12 cellular contexts compared by ENCODE assay signal in genomic region chr14:78927261-78927660, GRCh38.
DNase-seq lines count a peak whose midpoint lies in the region; ATAC-seq, FAIRE-seq and TF ChIP-seq lines count a peak whose summit lies in the region.
"Had no signal": no experiment of that assay in that cellular context is flagged by ENCODE, and none has a peak within 500 bp of the region (broad histone marks: within the 10 kb centered on the region; RNA-seq: fewer than 3 reads in every experiment).

No MANE protein-coding gene starts in this region.

- H3K4me1 ChIP-seq in IMR-90 (ENCODE audit: control insufficient read depth, insufficient read depth, low read length) (no peaks in the 10 kb centered on the region), H1 (replicated peaks in 1 of 4; ENCODE audit: control insufficient read depth in 3 of 4, insufficient read depth in 4 of 4, low read length in 3 of 4) (no peaks in the 10 kb centered on the region), neural progenitor cell (no peaks in the 10 kb centered on the region)
- H3K4me1 ChIP-seq: Caco-2 had no signal

- dilution Hi-C loops in IMR-90 (cut with HindIII; ENCODE audit: low sequenced_read_pairs, unreplicated experiment), result no loop called here

- TF ChIP-seq CTCF in IMR-90 (conservative IDR thresholded peaks at IDR 0.05; ENCODE audit: low read depth, low read length) (no peak), H1 (IDR thresholded peaks at IDR 0.05; ENCODE audit: control extremely low read depth in 1 of 3, insufficient read depth in 1 of 3, low read depth in 1 of 3, low read length in 3 of 3) (no peak), neural progenitor cell (IDR thresholded peaks at IDR 0.05) (no peak)

- in situ Hi-C loops in IMR-90 (cut with MboI; ENCODE audit: low sequenced_read_pairs), result no loop called here

- no peak overlapping the region for H3K4ac ChIP-seq in IMR-90 (ENCODE audit: low read depth, low read length)
- H3K4ac ChIP-seq in H1 (replicated peaks; ENCODE audit: insufficient read length, low read depth, low read length), result no peak overlapping the region

- no peaks in the 10 kb centered on the region for H3K9me1 ChIP-seq in IMR-90 (ENCODE audit: insufficient read depth, low read length)

- no peak overlapping the region for H3K4me3 Mint-ChIP-seq in neural progenitor cell
- H3K4me3 Mint-ChIP-seq: CD14-positive monocyte; CD8-positive, alpha-beta T cell had no signal

- H3K14ac ChIP-seq in IMR-90 (replicated peaks; ENCODE audit: low read depth, low read length) (no peak overlapping the region), H1 (ENCODE audit: insufficient read length) (no peak overlapping the region)

- no peak overlapping the region for H3K27ac Mint-ChIP-seq in neural progenitor cell
- H3K27ac Mint-ChIP-seq: CD14-positive monocyte; CD8-positive, alpha-beta T cell had no signal

- H3K9ac ChIP-seq in IMR-90 (ENCODE audit: low read depth, low read length) (no peak overlapping the region), H1 (replicated peaks in 1 of 4; ENCODE audit: extremely low read depth in 1 of 4, low read depth in 3 of 4, low read length in 3 of 4) (no peak overlapping the region), neural progenitor cell (no peak overlapping the region)

- TF ChIP-seq RAD21 in IMR-90 (IDR thresholded peaks at IDR 0.05; ENCODE audit: low read length), result no peak
- TF ChIP-seq RAD21 in H1 (IDR thresholded peaks at IDR 0.05 in 1 of 2, conservative IDR thresholded peaks at IDR 0.05 in 1 of 2; ENCODE audit: low read depth in 2 of 2, low read length in 2 of 2), result no peak

- H3K23me2 ChIP-seq in H1 (ENCODE audit: low read depth, low read length), result no peaks in the 10 kb centered on the region

- H3K79me2 ChIP-seq in H1 (ENCODE audit: control insufficient read depth in 1 of 2, insufficient read depth in 2 of 2, low read length in 2 of 2) (no peaks in the 10 kb centered on the region), neural progenitor cell (ENCODE audit: low read depth) (no peaks in the 10 kb centered on the region)

- intact Hi-C loops in IMR-90 (cut with micrococcal nuclease), result no loop called here

- no peak overlapping the region for H3K4me3 ChIP-seq in IMR-90 (ENCODE audit: insufficient read depth, low read depth, low read length)
- H3K4me3 ChIP-seq in H1 (ENCODE audit: extremely low read depth in 1 of 4, insufficient read depth in 2 of 4, low read depth in 3 of 4, low read length in 4 of 4), result no peak overlapping the region
- no peak overlapping the region for H3K4me3 ChIP-seq in neural progenitor cell

- H4K5ac ChIP-seq in IMR-90 (ENCODE audit: low read depth, low read length), result no peak overlapping the region
- no peak overlapping the region for H4K5ac ChIP-seq in H1 (ENCODE audit: insufficient read length, low read depth, low read length)

- FAIRE-seq in H1 (lab: Jason Lieb, UNC), result no peak

- POLR2A ChIA-PET in IMR-90 (lab: Charles Lee; ENCODE audit: unreplicated experiment), result no interaction called here
- POLR2A ChIA-PET in H1 (lab: Charles Lee; ENCODE audit: partially characterized antibody), result no interaction called here

- H4K20me1 ChIP-seq in IMR-90 (ENCODE audit: insufficient read depth, low read length) (no peaks in the 10 kb centered on the region), H1 (replicated peaks in 1 of 2; ENCODE audit: control insufficient read depth in 1 of 2, insufficient read depth in 2 of 2, low read length in 2 of 2) (no peaks in the 10 kb centered on the region), neural progenitor cell (ENCODE audit: low read depth) (no peaks in the 10 kb centered on the region)

- no peaks in the 10 kb centered on the region for H3K4me1 Mint-ChIP-seq in neural progenitor cell
- H3K4me1 Mint-ChIP-seq: CD14-positive monocyte had no signal

- H3K18ac ChIP-seq in IMR-90 (ENCODE audit: low read depth, low read length) (no peak overlapping the region), H1 (ENCODE audit: extremely low read depth, low read length) (no peak overlapping the region)

- H2AK9ac ChIP-seq in IMR-90 (replicated peaks; ENCODE audit: low read depth, low read length, poor library complexity), result no peak overlapping the region

- peak; percentile 6 for DNase-seq in ELF-1 (ENCODE audit: low read depth, low spot score)
- no peak for DNase-seq in IMR-90
- no peak for DNase-seq in H1 (ENCODE audit: low read depth in 1 of 2, low spot score in 2 of 2)
- peak; percentile 8 for DNase-seq in neural progenitor cell (ENCODE audit: low spot score)
- no peak for DNase-seq in SIG-M5 (lab: John Stamatoyannopoulos, UW)
- no peak for DNase-seq in DMS153 (lab: John Stamatoyannopoulos, UW)
- DNase-seq: Caco-2; CD8-positive, alpha-beta T cell; DMS53; H7 had no signal

- H2BK20ac ChIP-seq in IMR-90 (ENCODE audit: low read depth, low read length), result no peak overlapping the region
- no peak overlapping the region for H2BK20ac ChIP-seq in H1 (ENCODE audit: low read length)

- H2AFZ ChIP-seq in IMR-90 (replicated peaks; ENCODE audit: low read length, poor library complexity) (no peak overlapping the region), H1 (ENCODE audit: low read length) (no peak overlapping the region), neural progenitor cell (replicated peaks) (peak overlapping the region; percentile 15)

- no peak overlapping the region for H2BK15ac ChIP-seq in IMR-90 (ENCODE audit: low read depth, low read length)
- no peak overlapping the region for H2BK15ac ChIP-seq in H1 (ENCODE audit: low read length)

- H3K79me1 ChIP-seq in IMR-90 (ENCODE audit: low read depth in 1 of 2, low read length in 2 of 2) (no peaks in the 10 kb centered on the region), H1 (ENCODE audit: low read depth, low read length) (no peaks in the 10 kb centered on the region)

- H2BK12ac ChIP-seq in H1 (ENCODE audit: low read depth, low read length), result no peak overlapping the region

- no peak overlapping the region for H2BK5ac ChIP-seq in IMR-90 (ENCODE audit: low read depth, low read length, poor library complexity, severe bottlenecking)
- no peak overlapping the region for H2BK5ac ChIP-seq in H1 (ENCODE audit: low read depth, low read length)

- H4K91ac ChIP-seq in IMR-90 (ENCODE audit: insufficient read depth, low read depth, low read length), result no peak overlapping the region
- H4K91ac ChIP-seq in H1 (replicated peaks; ENCODE audit: insufficient read length, low read length), result no peak overlapping the region

- H3K56ac ChIP-seq in IMR-90 (ENCODE audit: extremely low read depth, insufficient read depth, low read length), result no peak overlapping the region
- no peak overlapping the region for H3K56ac ChIP-seq in H1 (replicated peaks; ENCODE audit: insufficient read length, low read depth, low read length)

- H3K23ac ChIP-seq in IMR-90 (ENCODE audit: low read depth, low read length) (no peak overlapping the region), H1 (ENCODE audit: insufficient read length) (no peak overlapping the region)

- no peak overlapping the region for H2BK120ac ChIP-seq in IMR-90 (ENCODE audit: low read depth, low read length)
- no peak overlapping the region for H2BK120ac ChIP-seq in H1 (replicated peaks; ENCODE audit: low read depth, low read length)

- H3K36me3 Mint-ChIP-seq in neural progenitor cell, result no peaks in the 10 kb centered on the region
- H3K36me3 Mint-ChIP-seq: CD14-positive monocyte; CD8-positive, alpha-beta T cell had no signal

- H3K27me3 ChIP-seq in IMR-90 (ENCODE audit: control insufficient read depth, insufficient read depth, low read length) (no peaks in the 10 kb centered on the region; the same call in 1 of the 2 replicates), H1 (replicated peaks in 1 of 4; ENCODE audit: control insufficient read depth in 3 of 4, extremely low read depth in 1 of 4, insufficient read depth in 3 of 4, low read length in 3 of 4) (no peaks in the 10 kb centered on the region), neural progenitor cell (no peaks in the 10 kb centered on the region)

- no peak for TF ChIP-seq POLR2A in IMR-90 (IDR thresholded peaks at IDR 0.05; ENCODE audit: low read depth, low read length)
- TF ChIP-seq POLR2A in H1 (IDR thresholded peaks at IDR 0.05; ENCODE audit: control extremely low read depth in 1 of 2, low read depth in 2 of 2, low read length in 2 of 2), result no peak

- H3F3A ChIP-seq in neural progenitor cell (ENCODE audit: low read depth), result peaks cover 9% of the 10 kb centered on the region

- H3K9me3 ChIP-seq in IMR-90 (ENCODE audit: control insufficient read depth, insufficient read depth, low read length) (no peaks in the 10 kb centered on the region), H1 (ENCODE audit: insufficient read depth in 2 of 2, low read depth in 1 of 2, low read length in 1 of 2) (no peaks in the 10 kb centered on the region), neural progenitor cell (ENCODE audit: low read depth) (no peaks in the 10 kb centered on the region)
- H3K9me3 ChIP-seq: Caco-2 had no signal

- no CpG with 5 or more reads among the region's 3 CpGs for WGBS in IMR-90 (ENCODE audit: extremely low coverage in 2 of 2, insufficient read length in 1 of 2), 2 experiments
- 84% methylated on average over 3 of the region's 3 CpGs; no CpG with 5 or more reads in 1 of the 2 experiments for WGBS in H1 (ENCODE audit: extremely low coverage in 1 of 2, insufficient coverage in 1 of 2, insufficient read length in 1 of 2, insufficient replicate concordance in 2 of 2, low coverage in 1 of 2, low lambda C conversion rate in 2 of 2, missing lambda C conversion rate in 1 of 2), 2 experiments

- no peak for TF ChIP-seq EP300 in H1 (IDR thresholded peaks at IDR 0.05; ENCODE audit: borderline replicate concordance in 1 of 2, low read depth in 2 of 2, low read length in 2 of 2)

- H3K27me3 Mint-ChIP-seq in neural progenitor cell (ENCODE audit: insufficient read depth, low read depth), result peaks cover 5% of the 10 kb centered on the region

- ATAC-seq in IMR-90 (ENCODE audit: low read depth), result no peak
- ATAC-seq: CD8-positive, alpha-beta T cell had no signal

- BruUV-seq in IMR-90 (replicated peaks; lab: Mats Ljungman, UMichigan), result no TSS peak

- H3K9me3 Mint-ChIP-seq in neural progenitor cell, result no peaks in the 10 kb centered on the region
- H3K9me3 Mint-ChIP-seq: CD14-positive monocyte had no signal

- H2AK5ac ChIP-seq in IMR-90 (ENCODE audit: low read depth, low read length) (no peak overlapping the region), H1 (ENCODE audit: low read depth, low read length) (no peak overlapping the region; the same call in 1 of the 2 replicates)

- CTCF ChIA-PET in IMR-90 (lab: Yijun Ruan, JAX) (interaction anchor here (0.6 kb wide), 1 partner anchor 421 kb away, joined by 9 read pairs; no protein-coding TSS in a partner anchor), H1 (lab: Charles Lee; ENCODE audit: partially characterized antibody) (interaction anchor here (0.8 kb wide), 1 partner anchor 31 kb away, joined by 3 read pairs; no protein-coding TSS in a partner anchor)

- H3K36me3 ChIP-seq in IMR-90 (ENCODE audit: control insufficient read depth, insufficient read depth, low read length) (no peaks in the 10 kb centered on the region), H1 (ENCODE audit: control insufficient read depth in 2 of 4, insufficient read depth in 4 of 4, low read length in 3 of 4) (no peaks in the 10 kb centered on the region), neural progenitor cell (no peaks in the 10 kb centered on the region)

- H3K4me2 ChIP-seq in IMR-90 (ENCODE audit: low read depth, low read length), result no peak overlapping the region
- H3K4me2 ChIP-seq in H1 (ENCODE audit: insufficient read depth in 1 of 2, low read depth in 2 of 2, low read length in 2 of 2), result no peak overlapping the region
- H3K4me2 ChIP-seq in neural progenitor cell, result no peak overlapping the region

- no peak overlapping the region for H4K8ac ChIP-seq in IMR-90 (ENCODE audit: low read depth in 2 of 2, low read length in 2 of 2)
- H4K8ac ChIP-seq in H1 (ENCODE audit: extremely low read depth, insufficient read depth, low read length), result no peak overlapping the region

- no peak overlapping the region for H3K27ac ChIP-seq in IMR-90 (ENCODE audit: insufficient read depth, low read length)
- no peak overlapping the region for H3K27ac ChIP-seq in H1 (ENCODE audit: low read depth, low read length)
- no peak overlapping the region for H3K27ac ChIP-seq in neural progenitor cell
- H3K27ac ChIP-seq: HL-60 had no signal

Comparison
In these comparisons a context has a peak if more than half of its experiments do, and no peak if none do; other contexts are left out.
1. DNase-seq: peak in ELF-1 (single experiment) and neural progenitor cell (single experiment); none in IMR-90 (single experiment), H1 (0 of 2), SIG-M5 (single experiment) and DMS153 (single experiment).